7 cellular contexts compared by ENCODE assay signal in genomic region chr21:10343146-10343935, GRCh38.
DNase-seq lines count a peak whose midpoint lies in the region; ATAC-seq and TF ChIP-seq lines count a peak whose summit lies in the region.
"Not testable (repeated sequence)": the region's sequence is repeated elsewhere in the genome, so short reads cannot be mapped to it uniquely, and the experiment has no call there.

No MANE protein-coding gene starts in this region.

- not testable (repeated sequence) for H3K27me3 ChIP-seq in BE2C; heart left ventricle; right lobe of liver; neuronal stem cell (ENCODE audit: control insufficient read depth in 3 of 3, insufficient read depth in 3 of 3, low read depth in 1 of 3, low read length in 3 of 3)

- not testable (repeated sequence) for H3K27me3 Mint-ChIP-seq in stimulated activated memory B cell treated with anti-CD40 and anti-IgM and Interleukin-4, amounts not matched to agents 10 μg/mL and 1 μg/mL and 100 μg/mL, for 72 hours

- 74 to 77% (median 74%) methylated on average over 45 to 50 of the region's 52 CpGs for WGBS in heart left ventricle, 4 donors
- 70% methylated on average over 35 of the region's 52 CpGs for WGBS in right lobe of liver (ENCODE audit: insufficient coverage, low coverage, low lambda C conversion rate, missing lambda C conversion rate)
- WGBS in neuronal stem cell (ENCODE audit: extremely low coverage in 2 of 2, insufficient read length in 2 of 2, insufficient replicate concordance in 1 of 2), 2 donors = no CpG with 5 or more reads among the region's 52 CpGs

- H2AK5ac ChIP-seq in neuronal stem cell (ENCODE audit: low read depth, low read length) = not testable (repeated sequence)

- H4K8ac ChIP-seq in neuronal stem cell (ENCODE audit: low read depth, low read length) = not testable (repeated sequence)

- not testable (repeated sequence) for H2BK15ac ChIP-seq in neuronal stem cell (ENCODE audit: low read length)

- not testable (repeated sequence) for TF ChIP-seq CTCF in BE2C (IDR thresholded peaks at IDR 0.05; ENCODE audit: low read depth, low read length); GM13976 (IDR thresholded peaks at IDR 0.05; ENCODE audit: borderline replicate concordance, control extremely low read depth, extremely low read depth, insufficient read depth, missing control alignments); heart left ventricle (IDR thresholded peaks at IDR 0.05); right lobe of liver (IDR thresholded peaks at IDR 0.05)

- H3K27ac Mint-ChIP-seq in stimulated activated memory B cell treated with anti-CD40 and anti-IgM and Interleukin-4, amounts not matched to agents 10 μg/mL and 1 μg/mL and 100 μg/mL, for 72 hours = not testable (repeated sequence)

- not testable (repeated sequence) for H3K9ac ChIP-seq in neuronal stem cell (ENCODE audit: low read depth, low read length, poor library complexity)

- not testable (repeated sequence) for H3K27ac ChIP-seq in heart left ventricle; right lobe of liver; neuronal stem cell (replicated peaks; ENCODE audit: low read length)

- H3K4me1 ChIP-seq in BE2C; heart left ventricle; right lobe of liver; neuronal stem cell (ENCODE audit: control insufficient read depth in 2 of 2, insufficient read depth in 1 of 2, low read depth in 1 of 2, low read length in 2 of 2): not testable (repeated sequence)

- not testable (repeated sequence) for H3K4ac ChIP-seq in neuronal stem cell (ENCODE audit: low read length)

- peak; percentile 32 for DNase-seq in BE2C
- DNase-seq in GM13976 (ENCODE audit: low spot score) = peak; percentile 41
- DNase-seq in RPMI8226 = peak; percentile 49
- DNase-seq in heart left ventricle = peak in 4 of 5 donors; percentile 23 to 81 (median 32)
- DNase-seq in right lobe of liver = peak in 2 of 3 donors; percentile 64 to 72
- not testable (repeated sequence) for DNase-seq in neuronal stem cell (ENCODE audit: low spot score)

- H3K9me3 Mint-ChIP-seq in stimulated activated memory B cell treated with anti-CD40 and anti-IgM and Interleukin-4, amounts not matched to agents 10 μg/mL and 1 μg/mL and 100 μg/mL, for 72 hours = peaks cover 14% of the 10 kb centered on the region

- H3K23ac ChIP-seq in neuronal stem cell (ENCODE audit: low read depth, low read length, poor library complexity) = peak overlapping the region; percentile 16

- ATAC-seq in heart left ventricle = peak in 1 of 4 donors; percentile 21
- ATAC-seq in right lobe of liver = peak in 1 of 4 donors; percentile 25
- ATAC-seq in stimulated activated memory B cell treated with anti-CD40 and anti-IgM and Interleukin-4, amounts not matched to agents 10 μg/mL and 1 μg/mL and 100 μg/mL, for 72 hours = peak; percentile 31

- H3K14ac ChIP-seq in neuronal stem cell (ENCODE audit: low read length) = not testable (repeated sequence)

- not testable (repeated sequence) for H3K4me3 ChIP-seq in BE2C (ENCODE audit: low read depth, low read length); heart left ventricle; right lobe of liver
- peak overlapping the region in 1 of 2 donors; percentile 58 for H3K4me3 ChIP-seq in neuronal stem cell (ENCODE audit: low read length in 2 of 2)

- in situ Hi-C loops in GM13976 (cut with MboI; ENCODE audit: low sequenced_read_pairs, unreplicated experiment) = not testable (repeated sequence)

- peak overlapping the region; percentile 11 for H4K91ac ChIP-seq in neuronal stem cell (ENCODE audit: low read depth, low read length, poor library complexity)

- H2AFZ ChIP-seq in neuronal stem cell (ENCODE audit: low read length) = not testable (repeated sequence)

- not testable (repeated sequence) for TF ChIP-seq POLR2A in heart left ventricle (IDR thresholded peaks at IDR 0.05); right lobe of liver (IDR thresholded peaks at IDR 0.05)

- H3K36me3 Mint-ChIP-seq in stimulated activated memory B cell treated with anti-CD40 and anti-IgM and Interleukin-4, amounts not matched to agents 10 μg/mL and 1 μg/mL and 100 μg/mL, for 72 hours = not testable (repeated sequence)

- intact Hi-C loops in heart left ventricle (cut with DNase I); right lobe of liver (cut with DNase I): not testable (repeated sequence)

- H3K4me1 Mint-ChIP-seq in stimulated activated memory B cell treated with anti-CD40 and anti-IgM and Interleukin-4, amounts not matched to agents 10 μg/mL and 1 μg/mL and 100 μg/mL, for 72 hours = not testable (repeated sequence)

- not testable (repeated sequence) for H3K9me3 ChIP-seq in BE2C; right lobe of liver; neuronal stem cell (replicated peaks in 1 of 2; ENCODE audit: control insufficient read depth in 2 of 2, insufficient read depth in 1 of 2, low read depth in 1 of 2, low read length in 2 of 2)
- H3K9me3 ChIP-seq in heart left ventricle = peaks cover 0 to 70% (median 12%) of the 10 kb centered on the region in 12 donors

- H3K18ac ChIP-seq in neuronal stem cell (ENCODE audit: low read length) = not testable (repeated sequence)

- H3K4me2 ChIP-seq in neuronal stem cell (ENCODE audit: insufficient read depth, low read length, poor library complexity, severe bottlenecking) = not testable (repeated sequence)

- H3K79me1 ChIP-seq in neuronal stem cell (ENCODE audit: low read depth, low read length) = not testable (repeated sequence)

- H3K36me3 ChIP-seq in BE2C; heart left ventricle; right lobe of liver; neuronal stem cell (replicated peaks in 1 of 2; ENCODE audit: control insufficient read depth in 2 of 2, insufficient read depth in 2 of 2, low read length in 2 of 2): not testable (repeated sequence)

- H2BK12ac ChIP-seq in neuronal stem cell (ENCODE audit: low read length) = not testable (repeated sequence)

- not testable (repeated sequence) for H2BK5ac ChIP-seq in neuronal stem cell (ENCODE audit: low read length)

- H2BK120ac ChIP-seq in neuronal stem cell (ENCODE audit: low read depth, low read length) = not testable (repeated sequence)

- H3K4me3 Mint-ChIP-seq in stimulated activated memory B cell treated with anti-CD40 and anti-IgM and Interleukin-4, amounts not matched to agents 10 μg/mL and 1 μg/mL and 100 μg/mL, for 72 hours = not testable (repeated sequence)
